ENCODE assay signal across 19 cellular contexts in genomic region chr5:54553659-54554207, GRCh38. TPM values are rescaled to one million over a fixed set of nuclear protein-coding genes. Genes with fewer than 3 reads are reported as not detected.
A peak's percentile ranks its signal among the peaks of the same experiment; 100 is the strongest.
DNase-seq lines count a peak whose midpoint lies in the region; ATAC-seq, FAIRE-seq and TF ChIP-seq lines count a peak whose summit lies in the region.
"Had no signal": no experiment of that assay in that cellular context is flagged by ENCODE, and none has a peak within 500 bp of the region (broad histone marks: within the 10 kb centered on the region; RNA-seq: fewer than 3 reads in every experiment).

No MANE protein-coding gene starts in this region.

- no peaks in the 10 kb centered on the region for H3K9me3 ChIP-seq in right atrium auricular region
- H3K9me3 ChIP-seq: lower lobe of right lung, MG63 had no signal

- FAIRE-seq in frontal cortex (lab: Jason Lieb, UNC): peak; percentile 85
- FAIRE-seq: endothelial cell of umbilical vein, TTC549 had no signal

- peak; percentile 29 for ATAC-seq in left ventricle myocardium superior
- ATAC-seq in HG03521 (IDR thresholded peaks at IDR 0.05; ENCODE audit: unreplicated experiment): no peak
- ATAC-seq in SK-N-SH treated with all-trans-retinoic acid at 6 μM for 48 hours: no peak
- ATAC-seq in GM19035 (IDR thresholded peaks at IDR 0.05; ENCODE audit: unreplicated experiment): no peak
- ATAC-seq: CD8-positive, alpha-beta T cell; lower lobe of right lung; T-cell had no signal

- intact Hi-C loops in left ventricle myocardium superior (cut with micrococcal nuclease): no loop called here

- no peak for TF ChIP-seq CTCF in right atrium auricular region (IDR thresholded peaks at IDR 0.05)

- H3K36me3 ChIP-seq in right atrium auricular region: no peaks in the 10 kb centered on the region
- H3K36me3 ChIP-seq: cardiac muscle cell, lower lobe of right lung had no signal

- DNase-seq in left ventricle myocardium superior (no peak), right atrium auricular region (ENCODE audit: low spot score) (no peak), frontal cortex (ENCODE audit: low spot score in 2 of 2) (peak; percentile 27 to 35), medulla oblongata (ENCODE audit: extremely low spot score) (peak; percentile 93)
- DNase-seq: activated CD8-positive, alpha-beta memory T cell treated with anti-CD3 and anti-CD28 coated beads for 24 hours; activated T-cell treated with anti-CD3 and anti-CD28 coated beads, Interleukin-2, amount 50 U/mL, for 24 hours; CD8-positive, alpha-beta T cell; lower lobe of right lung; MG63; NCI-H2081; T-cell had no signal

- no peak overlapping the region for H3K27ac ChIP-seq in right atrium auricular region
- peak overlapping the region; percentile 73 for H3K27ac ChIP-seq in temporal lobe (ENCODE audit: low read depth, low read length)
- H3K27ac ChIP-seq: 22Rv1, cardiac muscle cell, lower lobe of right lung had no signal

- H3K27me3 ChIP-seq in right atrium auricular region: no peaks in the 10 kb centered on the region
- H3K27me3 ChIP-seq: cardiac muscle cell, MG63 had no signal

- no peak overlapping the region for H3K4me3 ChIP-seq in right atrium auricular region
- H3K4me3 ChIP-seq: cardiac muscle cell, lower lobe of right lung, MG63 had no signal

- H3K4me1 ChIP-seq in right atrium auricular region: peaks cover 0 to under 1% of the 10 kb centered on the region in 2 donors
- H3K4me1 ChIP-seq: lower lobe of right lung had no signal

TF ChIP-seq in SK-N-SH treated with all-trans-retinoic acid at 6 μM for 48 hours, 23 proteins besides CTCF, POLR2A, EP300 and RAD21:
- TF ChIP-seq, protein P1, sequence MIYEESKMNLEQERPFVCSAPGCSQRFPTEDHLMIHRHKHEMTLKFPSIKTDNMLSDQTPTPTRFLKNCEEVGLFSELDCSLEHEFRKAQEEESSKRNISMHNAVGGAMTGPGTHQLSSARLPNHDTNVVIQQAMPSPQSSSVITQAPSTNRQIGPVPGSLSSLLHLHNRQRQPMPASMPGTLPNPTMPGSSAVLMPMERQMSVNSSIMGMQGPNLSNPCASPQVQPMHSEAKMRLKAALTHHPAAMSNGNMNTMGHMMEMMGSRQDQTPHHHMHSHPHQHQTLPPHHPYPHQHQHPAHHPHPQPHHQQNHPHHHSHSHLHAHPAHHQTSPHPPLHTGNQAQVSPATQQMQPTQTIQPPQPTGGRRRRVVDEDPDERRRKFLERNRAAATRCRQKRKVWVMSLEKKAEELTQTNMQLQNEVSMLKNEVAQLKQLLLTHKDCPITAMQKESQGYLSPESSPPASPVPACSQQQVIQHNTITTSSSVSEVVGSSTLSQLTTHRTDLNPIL (CRISPR knock-in tag; IDR thresholded peaks at IDR 0.05; ENCODE audit: low read depth): no peak
- TF ChIP-seq ESRRG (CRISPR knock-in tag; IDR thresholded peaks at IDR 0.05) (no peak), CSRNP3 (CRISPR knock-in tag; IDR thresholded peaks at IDR 0.05) (no peak), OSR1 (CRISPR knock-in tag; IDR thresholded peaks at IDR 0.05) (no peak), ZFP30 (CRISPR knock-in tag; IDR thresholded peaks at IDR 0.05) (no peak), RARB (CRISPR knock-in tag; IDR thresholded peaks at IDR 0.05) (no peak), SNAI2 (CRISPR knock-in tag; IDR thresholded peaks at IDR 0.05) (no peak), TOX (CRISPR knock-in tag; IDR thresholded peaks at IDR 0.05; ENCODE audit: borderline replicate concordance) (no peak), ZFP3 (CRISPR knock-in tag; IDR thresholded peaks at IDR 0.05) (no peak), ZC3H10 (CRISPR knock-in tag; IDR thresholded peaks at IDR 0.05) (no peak), ZNF8 (CRISPR knock-in tag; IDR thresholded peaks at IDR 0.05) (no peak), ZNF565 (CRISPR knock-in tag; conservative IDR thresholded peaks at IDR 0.05; ENCODE audit: low read depth) (no peak), ARNTL (CRISPR knock-in tag; IDR thresholded peaks at IDR 0.05; ENCODE audit: borderline replicate concordance, low read depth) (no peak), GLIS3 (CRISPR knock-in tag; IDR thresholded peaks at IDR 0.05) (no peak), ISL1 (CRISPR knock-in tag; IDR thresholded peaks at IDR 0.05) (no peak), PPARA (CRISPR knock-in tag; IDR thresholded peaks at IDR 0.05; ENCODE audit: borderline replicate concordance) (no peak)
- TF ChIP-seq, protein P2, sequence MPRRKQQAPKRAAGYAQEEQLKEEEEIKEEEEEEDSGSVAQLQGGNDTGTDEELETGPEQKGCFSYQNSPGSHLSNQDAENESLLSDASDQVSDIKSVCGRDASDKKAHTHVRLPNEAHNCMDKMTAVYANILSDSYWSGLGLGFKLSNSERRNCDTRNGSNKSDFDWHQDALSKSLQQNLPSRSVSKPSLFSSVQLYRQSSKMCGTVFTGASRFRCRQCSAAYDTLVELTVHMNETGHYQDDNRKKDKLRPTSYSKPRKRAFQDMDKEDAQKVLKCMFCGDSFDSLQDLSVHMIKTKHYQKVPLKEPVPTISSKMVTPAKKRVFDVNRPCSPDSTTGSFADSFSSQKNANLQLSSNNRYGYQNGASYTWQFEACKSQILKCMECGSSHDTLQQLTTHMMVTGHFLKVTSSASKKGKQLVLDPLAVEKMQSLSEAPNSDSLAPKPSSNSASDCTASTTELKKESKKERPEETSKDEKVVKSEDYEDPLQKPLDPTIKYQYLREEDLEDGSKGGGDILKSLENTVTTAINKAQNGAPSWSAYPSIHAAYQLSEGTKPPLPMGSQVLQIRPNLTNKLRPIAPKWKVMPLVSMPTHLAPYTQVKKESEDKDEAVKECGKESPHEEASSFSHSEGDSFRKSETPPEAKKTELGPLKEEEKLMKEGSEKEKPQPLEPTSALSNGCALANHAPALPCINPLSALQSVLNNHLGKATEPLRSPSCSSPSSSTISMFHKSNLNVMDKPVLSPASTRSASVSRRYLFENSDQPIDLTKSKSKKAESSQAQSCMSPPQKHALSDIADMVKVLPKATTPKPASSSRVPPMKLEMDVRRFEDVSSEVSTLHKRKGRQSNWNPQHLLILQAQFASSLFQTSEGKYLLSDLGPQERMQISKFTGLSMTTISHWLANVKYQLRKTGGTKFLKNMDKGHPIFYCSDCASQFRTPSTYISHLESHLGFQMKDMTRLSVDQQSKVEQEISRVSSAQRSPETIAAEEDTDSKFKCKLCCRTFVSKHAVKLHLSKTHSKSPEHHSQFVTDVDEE (CRISPR knock-in tag; IDR thresholded peaks at IDR 0.05): no peak
- TF ChIP-seq, protein P3, sequence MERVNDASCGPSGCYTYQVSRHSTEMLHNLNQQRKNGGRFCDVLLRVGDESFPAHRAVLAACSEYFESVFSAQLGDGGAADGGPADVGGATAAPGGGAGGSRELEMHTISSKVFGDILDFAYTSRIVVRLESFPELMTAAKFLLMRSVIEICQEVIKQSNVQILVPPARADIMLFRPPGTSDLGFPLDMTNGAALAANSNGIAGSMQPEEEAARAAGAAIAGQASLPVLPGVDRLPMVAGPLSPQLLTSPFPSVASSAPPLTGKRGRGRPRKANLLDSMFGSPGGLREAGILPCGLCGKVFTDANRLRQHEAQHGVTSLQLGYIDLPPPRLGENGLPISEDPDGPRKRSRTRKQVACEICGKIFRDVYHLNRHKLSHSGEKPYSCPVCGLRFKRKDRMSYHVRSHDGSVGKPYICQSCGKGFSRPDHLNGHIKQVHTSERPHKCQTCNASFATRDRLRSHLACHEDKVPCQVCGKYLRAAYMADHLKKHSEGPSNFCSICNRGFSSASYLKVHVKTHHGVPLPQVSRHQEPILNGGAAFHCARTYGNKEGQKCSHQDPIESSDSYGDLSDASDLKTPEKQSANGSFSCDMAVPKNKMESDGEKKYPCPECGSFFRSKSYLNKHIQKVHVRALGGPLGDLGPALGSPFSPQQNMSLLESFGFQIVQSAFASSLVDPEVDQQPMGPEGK (CRISPR knock-in tag; IDR thresholded peaks at IDR 0.05; ENCODE audit: borderline replicate concordance): no peak

RNA-seq across cellular contexts. Expression of gene SNX18, which starts 36.2 kb away (rescaled TPM):
- total RNA-seq in left ventricle myocardium superior (20.9 TPM), right atrium auricular region (10 to 100 TPM; 15.8 to 22.2 TPM), frontal cortex (24.9 TPM), temporal lobe (17.2 TPM)

Comparison
In these comparisons a context has a peak if more than half of its experiments do, and no peak if none do; other contexts are left out.
1. DNase-seq: peak in frontal cortex (2 of 2) and medulla oblongata (single experiment); none in left ventricle myocardium superior (single experiment) and right atrium auricular region (single experiment).